In genomic region chr1:95990033-95990432, GRCh38 we compare ENCODE assay signal across 6 cellular contexts.
"Had no signal": no experiment of that assay in that cellular context is flagged by ENCODE, and none has a peak within 500 bp of the region (broad histone marks: within the 10 kb centered on the region; RNA-seq: fewer than 3 reads in every experiment).

No MANE protein-coding gene starts in this region.

- H3K9me3 Mint-ChIP-seq: H9 had no signal

- H3K4me3 Mint-ChIP-seq: H9 had no signal

- ATAC-seq: K562 had no signal

- H3K4me3 ChIP-seq: GM23248, K562 had no signal

- H3K27ac ChIP-seq: GM23248 had no signal

- H3K27ac Mint-ChIP-seq: H9 had no signal

- H3K9ac ChIP-seq: GM23248 had no signal

- DNase-seq: GM23248, GOT3, H9, HCEC 1CT, IMR-90 had no signal
